ENCODE assay signal across 19 cellular contexts in the genomic region with DNA sequence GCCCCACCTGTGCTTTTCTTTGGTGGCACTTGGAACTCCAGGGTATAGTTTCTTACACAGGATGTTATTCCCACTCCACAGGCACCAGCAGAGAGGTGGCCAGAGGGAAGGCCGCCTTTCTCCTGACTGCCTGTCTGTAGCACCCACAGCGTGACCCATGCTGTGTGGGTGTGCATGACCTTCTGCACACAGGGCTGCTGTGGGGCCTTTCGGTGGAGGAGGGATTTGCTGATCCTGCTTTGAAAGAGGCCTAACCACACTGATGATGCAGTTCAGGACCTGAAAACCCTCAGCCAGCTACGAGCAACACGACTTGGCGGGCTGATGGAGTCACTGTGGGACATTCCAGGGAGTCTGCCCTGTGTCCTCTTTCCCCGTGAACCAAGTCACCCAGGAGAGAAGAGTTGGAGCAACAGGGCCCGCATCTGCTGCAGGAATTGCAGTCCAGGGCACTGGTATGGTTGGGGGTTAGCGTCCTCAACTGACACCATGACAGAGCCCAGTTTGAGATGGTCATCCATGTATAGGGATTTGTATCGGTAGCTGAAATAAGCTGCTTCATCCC. TPM values are rescaled to one million over a fixed set of nuclear protein-coding genes. Genes with fewer than 3 reads are reported as not detected.
DNase-seq lines count a peak whose midpoint lies in the region; TF ChIP-seq lines count a peak whose summit lies in the region.
"Had no signal": no experiment of that assay in that cellular context is flagged by ENCODE, and none has a peak within 500 bp of the region (broad histone marks: within the 10 kb centered on the region; RNA-seq: fewer than 3 reads in every experiment).

No MANE protein-coding gene starts in this region.

- H2AFZ ChIP-seq in osteoblast (ENCODE audit: low read length), result peak overlapping the region; percentile 1

- H3K9me3 Mint-ChIP-seq in activated naive CD8-positive, alpha-beta T cell treated with anti-CD3 and anti-CD28 coated beads for 36 hours, result no peaks in the 10 kb centered on the region

- H3K36me3 Mint-ChIP-seq in activated naive CD8-positive, alpha-beta T cell treated with anti-CD3 and anti-CD28 coated beads for 36 hours, result peaks cover 24% of the 10 kb centered on the region

- H3K4me3 Mint-ChIP-seq in activated naive CD8-positive, alpha-beta T cell treated with anti-CD3 and anti-CD28 coated beads for 36 hours, result no peak overlapping the region
- H3K4me3 Mint-ChIP-seq: B cell had no signal

- H3K4me1 ChIP-seq in osteoblast (ENCODE audit: insufficient read depth, low read length), result peaks cover 12% of the 10 kb centered on the region
- H3K4me1 ChIP-seq: HAP-1 had no signal

- H3K27ac ChIP-seq in osteoblast (ENCODE audit: low read depth, low read length), result no peak overlapping the region
- H3K27ac ChIP-seq: esophagus muscularis mucosa, suprapubic skin, WERI-Rb-1 had no signal

- H3K27me3 ChIP-seq in osteoblast (ENCODE audit: insufficient read depth, low read length), result no peaks in the 10 kb centered on the region
- H3K27me3 ChIP-seq: esophagus muscularis mucosa, suprapubic skin had no signal

- H3K4me3 ChIP-seq in osteoblast (ENCODE audit: insufficient read depth, low read length), result no peak overlapping the region
- H3K4me3 ChIP-seq: esophagus muscularis mucosa, HAP-1, suprapubic skin had no signal

- no peaks in the 10 kb centered on the region for H3K27me3 Mint-ChIP-seq in activated naive CD8-positive, alpha-beta T cell treated with anti-CD3 and anti-CD28 coated beads for 36 hours
- H3K27me3 Mint-ChIP-seq: B cell had no signal

- no peaks in the 10 kb centered on the region for H3K9me3 ChIP-seq in osteoblast (ENCODE audit: low read depth, low read length)
- H3K9me3 ChIP-seq: esophagus muscularis mucosa, HAP-1, suprapubic skin had no signal

- no peak overlapping the region for H3K4me2 ChIP-seq in osteoblast (ENCODE audit: insufficient read depth, low read length)

- no peaks in the 10 kb centered on the region for H4K20me1 ChIP-seq in osteoblast (ENCODE audit: insufficient read depth, low read length)

- H3K4me1 Mint-ChIP-seq in activated naive CD8-positive, alpha-beta T cell treated with anti-CD3 and anti-CD28 coated beads for 36 hours, result peaks cover 22% of the 10 kb centered on the region

- H3K36me3 ChIP-seq in osteoblast (ENCODE audit: insufficient read depth, low read length), result no peaks in the 10 kb centered on the region
- H3K36me3 ChIP-seq: esophagus muscularis mucosa, HAP-1, suprapubic skin, WERI-Rb-1 had no signal

- H3K79me2 ChIP-seq in osteoblast (ENCODE audit: insufficient read depth, low read length), result no peaks in the 10 kb centered on the region

- H3K27ac Mint-ChIP-seq in activated naive CD8-positive, alpha-beta T cell treated with anti-CD3 and anti-CD28 coated beads for 36 hours, result no peak overlapping the region
- H3K27ac Mint-ChIP-seq: B cell had no signal

- no peak for TF ChIP-seq CTCF in osteoblast (IDR thresholded peaks at IDR 0.05; ENCODE audit: extremely low read depth, low read depth, low read length)

- peak; percentile 53 for DNase-seq in CD1c-positive myeloid dendritic cell (ENCODE audit: extremely low spot score)
- peak; percentile 21 for DNase-seq in EH (ENCODE audit: low read depth)
- peak; percentile 26 for DNase-seq in activated naive CD8-positive, alpha-beta T cell treated with anti-CD3 and anti-CD28 coated beads for 36 hours
- peak; percentile 42 for DNase-seq in osteoblast (ENCODE audit: insufficient read length, low spot score, missing footprints)
- no peak for DNase-seq in SW480 (ENCODE audit: low spot score)
- no peak for DNase-seq in hippocampal formation (lab: John Stamatoyannopoulos, UW)
- no peak for DNase-seq in NCI-H2081 treated with DMSO at 0.1 percent for 48 hours (lab: John Stamatoyannopoulos, UW)
- DNase-seq: central memory CD4-positive, alpha-beta T cell; effector CD4-positive, alpha-beta T cell; KG1; NCI-H1092; NCI-H2081; NCI-H524; occipital lobe; WERI-Rb-1 had no signal

RNA-seq across cellular contexts. Expression of gene SYTL3, which starts 49.1 kb away (rescaled TPM):
- total RNA-seq in activated naive CD8-positive, alpha-beta T cell treated with anti-CD3 and anti-CD28 coated beads for 36 hours, result 100 to 1,000 TPM in 1 of 2 experiments, 10 to 100 TPM in 1; 97.8 to 101 TPM
- total RNA-seq in osteoblast, result 1.5 and 2.2 TPM in 2 replicates

RNA-seq across cellular contexts. Expression of gene DYNLT1, which starts 54.4 kb away (rescaled TPM):
- 10 to 100 TPM; 70.9 to 74.2 TPM for total RNA-seq in activated naive CD8-positive, alpha-beta T cell treated with anti-CD3 and anti-CD28 coated beads for 36 hours
- 54.3 and 70.4 TPM in 2 replicates for total RNA-seq in osteoblast

Comparison
In these comparisons a context has a peak if more than half of its experiments do, and no peak if none do; other contexts are left out.
1. DNase-seq: peak in CD1c-positive myeloid dendritic cell (single experiment), EH (single experiment), activated naive CD8-positive, alpha-beta T cell treated with anti-CD3 and anti-CD28 coated beads for 36 hours (single experiment) and osteoblast (single experiment); none in SW480 (single experiment), hippocampal formation (0 of 2) and NCI-H2081 treated with DMSO at 0.1 percent for 48 hours (single experiment).
2. RNA of gene SYTL3, which starts 49.1 kb away (total RNA-seq): 97.8 to 101 TPM in activated naive CD8-positive, alpha-beta T cell treated with anti-CD3 and anti-CD28 coated beads for 36 hours; 1.5 to 2.2 TPM in osteoblast; every median in the first group is over 10 times any median in the second.